In the genomic region with DNA sequence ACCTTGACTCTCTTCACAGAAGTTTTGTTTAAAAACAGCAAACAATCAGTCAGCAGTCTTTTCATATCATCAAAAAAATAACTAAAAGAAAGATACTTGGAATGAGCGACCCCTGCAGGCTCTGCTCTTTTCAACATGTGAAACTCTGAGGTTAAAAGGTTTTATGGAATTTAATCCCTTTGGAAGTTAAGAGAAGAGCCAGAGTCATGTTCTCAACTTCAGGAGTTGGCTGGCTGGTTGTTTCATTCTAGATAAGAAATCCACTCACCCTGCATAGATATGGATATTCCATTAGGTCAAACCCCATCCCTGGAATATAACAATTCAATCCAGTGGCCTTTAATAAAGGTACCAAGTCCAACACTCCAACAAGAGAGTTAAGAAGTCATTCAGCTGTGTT, we compare ENCODE assay signal across 9 cellular contexts.
DNase-seq lines count a peak whose midpoint lies in the region; ATAC-seq, FAIRE-seq and TF ChIP-seq lines count a peak whose summit lies in the region.
"Had no signal": no experiment of that assay in that cellular context is flagged by ENCODE, and none has a peak within 500 bp of the region (broad histone marks: within the 10 kb centered on the region; RNA-seq: fewer than 3 reads in every experiment).

No MANE protein-coding gene starts in this region.

- TF ChIP-seq RAD21 in liver (IDR thresholded peaks at IDR 0.05): peak; percentile 58 to 65
- no peak for TF ChIP-seq RAD21 in HepG2 (CRISPR knock-in tag; IDR thresholded peaks at IDR 0.05)

- BruUV-seq in HepG2 (replicated peaks; lab: Mats Ljungman, UMichigan): no TSS peak

- peaks cover 1 to 5% of the 10 kb centered on the region in 2 donors for H3K27me3 Mint-ChIP-seq in CD8-positive, alpha-beta memory T cell

- no peak for FAIRE-seq in HepG2 (lab: Jason Lieb, UNC)
- FAIRE-seq: G401.6 had no signal

- no peak overlapping the region for H2AFZ ChIP-seq in HepG2 (ENCODE audit: low read length)
- no peak overlapping the region for H2AFZ ChIP-seq in hepatocyte

- 60% methylated on average over 1 of the region's 1 CpG for WGBS in liver
- WGBS in HepG2 (ENCODE audit: low lambda C conversion rate): 0% methylated on average over 1 of the region's 1 CpG
- WGBS in hepatocyte (ENCODE audit: low lambda C conversion rate, missing lambda C conversion rate): 10% methylated on average over 1 of the region's 1 CpG

- CTCF ChIA-PET in HepG2 (lab: Yijun Ruan, JAX; ENCODE audit: low intra/inter-chr PET ratio, low total read pairs): no interaction called here
- CTCF ChIA-PET in CD8-positive, alpha-beta memory T cell (lab: Charles Lee): interaction anchor here (1.0 to 1.8 kb wide), 2 partner anchors 23 to 395 kb away, joined by 4 read pairs; no protein-coding TSS in a partner anchor

- peaks cover 0 to 28% (median 3%) of the 10 kb centered on the region in 3 donors for H3K36me3 Mint-ChIP-seq in CD8-positive, alpha-beta memory T cell

- in situ Hi-C loops in HepG2 (cut with HindIII; ENCODE audit: extremely low pct_ligation_motif_present, low pct_unique_long_range_greater_than_20kb): no loop called here

- H3K9ac ChIP-seq in liver (ENCODE audit: low read depth in 1 of 2, low read length in 2 of 2) (no peak overlapping the region), HepG2 (ENCODE audit: insufficient read depth, low read depth, low read length) (no peak overlapping the region), adipocyte (ENCODE audit: low read length) (peak overlapping the region; percentile 81)

- H3K4me1 Mint-ChIP-seq in CD8-positive, alpha-beta memory T cell: peaks cover 4 to 5% (median 4%) of the 10 kb centered on the region in 3 donors

- no peak overlapping the region for H3K27ac Mint-ChIP-seq in CD8-positive, alpha-beta memory T cell

- no peaks in the 10 kb centered on the region for H3K79me2 ChIP-seq in HepG2 (ENCODE audit: insufficient read depth, low read length)
- no peaks in the 10 kb centered on the region for H3K79me2 ChIP-seq in hepatocyte

- TF ChIP-seq CTCF in liver (IDR thresholded peaks at IDR 0.05; ENCODE audit: low read depth, low read length, missing input control) (peak; percentile 24), HepG2 (CRISPR knock-in tag; IDR thresholded peaks at IDR 0.05) (no peak), hepatocyte (IDR thresholded peaks at IDR 0.05; ENCODE audit: poor library complexity) (peak; percentile 58), uterus (IDR thresholded peaks at IDR 0.05) (peak; percentile 18 to 39 (median 34))

- no peaks in the 10 kb centered on the region for H3K9me2 ChIP-seq in hepatocyte (replicated peaks; ENCODE audit: insufficient read depth)

- intact Hi-C loops in HepG2 (cut with micrococcal nuclease; ENCODE audit: unreplicated experiment) (loop anchor here (1.0 kb wide), 1 partner anchor 395 kb away; no protein-coding TSS in a partner anchor), uterus (cut with DNase I; ENCODE audit: low total_unique reads) (no loop called here)

- H3K4me3 ChIP-seq in liver (ENCODE audit: low read depth in 1 of 3, low read length in 3 of 3) (no peak overlapping the region), HepG2 (replicated peaks in 1 of 3; ENCODE audit: insufficient read depth in 1 of 3, low read depth in 2 of 3, low read length in 3 of 3) (no peak overlapping the region), adipocyte (ENCODE audit: low read length) (no peak overlapping the region), hepatocyte (no peak overlapping the region), uterus (no peak overlapping the region)
- no peak overlapping the region for H3K4me3 ChIP-seq in CD8-positive, alpha-beta memory T cell (ENCODE audit: low read length)

- ATAC-seq in HepG2 (no peak), HG03432 (IDR thresholded peaks at IDR 0.05; ENCODE audit: unreplicated experiment) (no peak)

- H3K4me2 ChIP-seq in HepG2 (ENCODE audit: low read depth, low read length) (no peak overlapping the region), hepatocyte (no peak overlapping the region)

- H3K36me3 ChIP-seq in liver (ENCODE audit: control insufficient read depth in 4 of 4, insufficient read depth in 3 of 4, low read depth in 1 of 4, low read length in 3 of 4): no peaks in the 10 kb centered on the region
- H3K36me3 ChIP-seq in HepG2 (replicated peaks in 1 of 2; ENCODE audit: control insufficient read depth in 1 of 2, insufficient read depth in 2 of 2, low read length in 2 of 2): no peaks in the 10 kb centered on the region
- no peaks in the 10 kb centered on the region for H3K36me3 ChIP-seq in adipocyte (ENCODE audit: control insufficient read depth, insufficient read depth, low read length, severe bottlenecking)
- H3K36me3 ChIP-seq in hepatocyte (replicated peaks; ENCODE audit: insufficient read depth, low read depth): no peaks in the 10 kb centered on the region
- no peaks in the 10 kb centered on the region for H3K36me3 ChIP-seq in uterus
- no peaks in the 10 kb centered on the region for H3K36me3 ChIP-seq in CD8-positive, alpha-beta memory T cell (ENCODE audit: insufficient read depth, low read length)

- H3K9me3 ChIP-seq in liver (ENCODE audit: control insufficient read depth in 4 of 4, low read length in 3 of 4) (no peaks in the 10 kb centered on the region), HepG2 (ENCODE audit: low read length) (no peaks in the 10 kb centered on the region), adipocyte (ENCODE audit: control insufficient read depth, low read length) (peaks cover 6% of the 10 kb centered on the region), hepatocyte (ENCODE audit: low read depth) (no peaks in the 10 kb centered on the region), uterus (no peaks in the 10 kb centered on the region)
- no peaks in the 10 kb centered on the region for H3K9me3 ChIP-seq in CD8-positive, alpha-beta memory T cell (ENCODE audit: low read length)

- TF ChIP-seq EP300 in HepG2 (IDR thresholded peaks at IDR 0.05; ENCODE audit: low read depth in 2 of 2, low read length in 2 of 2) (no peak), HepG2 (CRISPR knock-in tag; IDR thresholded peaks at IDR 0.05; ENCODE audit: borderline replicate concordance) (no peak)

- H3K27ac ChIP-seq in liver (ENCODE audit: low read depth in 1 of 2, low read length in 2 of 2) (no peak overlapping the region), HepG2 (ENCODE audit: extremely low read length, insufficient read depth, low read length) (no peak overlapping the region), hepatocyte (peak overlapping the region; percentile 3), uterus (peak overlapping the region; percentile 66 to 69)
- no peak overlapping the region for H3K27ac ChIP-seq in CD8-positive, alpha-beta memory T cell (ENCODE audit: low read depth, low read length)

- H4K20me1 ChIP-seq in HepG2 (ENCODE audit: insufficient read depth, low read length) (no peaks in the 10 kb centered on the region), hepatocyte (ENCODE audit: insufficient read depth, poor library complexity, severe bottlenecking) (no peaks in the 10 kb centered on the region)

- DNase-seq in HepG2 (ENCODE audit: low spot score) (no peak), adipocyte (ENCODE audit: low read depth) (peak; percentile 85), hepatocyte (ENCODE audit: low spot score) (peak; percentile 60), uterus (peak; percentile 44 to 48), activated gamma-delta T cell (lab: John Stamatoyannopoulos, UW) (no peak)
- no peak for DNase-seq in CD8-positive, alpha-beta memory T cell

- POLR2A ChIA-PET in HepG2 (lab: Yijun Ruan, JAX): no interaction called here
- POLR2A ChIA-PET in CD8-positive, alpha-beta memory T cell (lab: Charles Lee): no interaction called here

- H3K27me3 ChIP-seq in liver (ENCODE audit: control insufficient read depth in 4 of 4, insufficient read depth in 4 of 4, low read length in 3 of 4): no peaks in the 10 kb centered on the region
- peaks cover 0 to 9% of the 10 kb centered on the region in 2 experiments; a peak in 1 of 5 replicates for H3K27me3 ChIP-seq in HepG2 (ENCODE audit: control insufficient read depth in 1 of 2, insufficient read depth in 2 of 2, low read length in 2 of 2)
- H3K27me3 ChIP-seq in adipocyte (replicated peaks; ENCODE audit: control insufficient read depth, insufficient read depth, low read length): no peaks in the 10 kb centered on the region
- no peaks in the 10 kb centered on the region for H3K27me3 ChIP-seq in hepatocyte
- no peaks in the 10 kb centered on the region for H3K27me3 ChIP-seq in uterus
- H3K27me3 ChIP-seq in CD8-positive, alpha-beta memory T cell (ENCODE audit: insufficient read depth, low read length, poor library complexity, severe bottlenecking): no peaks in the 10 kb centered on the region

- TF ChIP-seq POLR2A in HepG2 (IDR thresholded peaks at IDR 0.05; ENCODE audit: insufficient read depth in 1 of 2, low read depth in 2 of 2, low read length in 2 of 2): no peak
- TF ChIP-seq POLR2A in uterus (IDR thresholded peaks at IDR 0.05): no peak

- H3K9me3 Mint-ChIP-seq in CD8-positive, alpha-beta memory T cell: peaks cover 0 to 12% (median 6%) of the 10 kb centered on the region in 5 donors

- no peak overlapping the region for H3K4me3 Mint-ChIP-seq in CD8-positive, alpha-beta memory T cell

- peaks cover 0 to 3% (median 0%) of the 10 kb centered on the region in 4 donors for H3K4me1 ChIP-seq in liver (ENCODE audit: control insufficient read depth in 4 of 4, insufficient read depth in 4 of 4, low read length in 3 of 4)
- no peaks in the 10 kb centered on the region for H3K4me1 ChIP-seq in HepG2 (ENCODE audit: insufficient read depth, low read length)
- H3K4me1 ChIP-seq in adipocyte (ENCODE audit: control insufficient read depth, insufficient read depth, low read length): peaks cover 20% of the 10 kb centered on the region
- H3K4me1 ChIP-seq in hepatocyte (ENCODE audit: insufficient read depth): peaks cover 7% of the 10 kb centered on the region
- H3K4me1 ChIP-seq in uterus: peaks cover 4 to 9% of the 10 kb centered on the region in 2 donors
- no peaks in the 10 kb centered on the region for H3K4me1 ChIP-seq in CD8-positive, alpha-beta memory T cell (ENCODE audit: insufficient read depth, low read length)

TF ChIP-seq in liver, 16 proteins besides CTCF, POLR2A, EP300 and RAD21:
- TF ChIP-seq GABPA (IDR thresholded peaks at IDR 0.05 in 1 of 2, conservative IDR thresholded peaks at IDR 0.05 in 1 of 2): no peak
- peak; percentile 16 for TF ChIP-seq NR2F2 (IDR thresholded peaks at IDR 0.05)

Comparison
In these comparisons a context has a peak if more than half of its experiments do, and no peak if none do; other contexts are left out.
1. H3K27ac ChIP-seq: peak in hepatocyte (single experiment) and uterus (2 of 2); none in liver (0 of 2), HepG2 (single experiment) and CD8-positive, alpha-beta memory T cell (single experiment).
2. DNase-seq: peak in adipocyte (single experiment), hepatocyte (single experiment) and uterus (2 of 2); none in HepG2 (single experiment), CD8-positive, alpha-beta memory T cell (0 of 5) and activated gamma-delta T cell (single experiment).